In the genomic region with DNA sequence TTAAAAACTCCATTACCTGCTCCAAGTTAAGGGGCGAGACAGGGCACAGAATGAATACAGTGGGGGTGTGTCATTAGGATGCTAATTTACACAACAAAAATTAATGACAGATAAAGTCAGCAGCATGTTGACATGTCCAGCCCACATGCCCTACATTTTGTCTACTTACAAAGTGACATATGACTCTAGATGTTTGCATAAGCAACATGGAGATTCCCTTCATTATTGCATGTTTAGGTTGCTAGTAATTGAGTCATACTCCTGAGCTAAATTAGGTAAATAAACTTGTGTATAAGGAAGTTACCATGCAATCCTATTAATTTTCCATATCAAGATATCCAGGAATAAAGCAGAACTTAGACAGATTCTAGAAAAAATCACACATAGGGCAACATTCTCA, we compare ENCODE assay signal across 17 cellular contexts.
A peak's percentile ranks its signal among the peaks of the same experiment; 100 is the strongest.
DNase-seq lines count a peak whose midpoint lies in the region; ATAC-seq, FAIRE-seq and TF ChIP-seq lines count a peak whose summit lies in the region.
"Had no signal": no experiment of that assay in that cellular context is flagged by ENCODE, and none has a peak within 500 bp of the region (broad histone marks: within the 10 kb centered on the region; RNA-seq: fewer than 3 reads in every experiment).

No MANE protein-coding gene starts in this region.

- H3K4me3 Mint-ChIP-seq in astrocyte (ENCODE audit: unreplicated experiment): no peak overlapping the region
- H3K4me3 Mint-ChIP-seq in mesothelial cell of epicardium: no peak overlapping the region
- peak overlapping the region; percentile 22 for H3K4me3 Mint-ChIP-seq in type B pancreatic cell
- H3K4me3 Mint-ChIP-seq: H9; nephron progenitor cell; T-helper 2 cell treated with Interferon-gamma antibody and Interleukin-4, amounts not matched to agents 5 μg/mL and 100 μg/mL, for 36 hours had no signal

- CTCF ChIA-PET in HepG2 (lab: Yijun Ruan, JAX; ENCODE audit: low intra/inter-chr PET ratio, low total read pairs): no interaction called here

- H3K9me3 ChIP-seq in HepG2 (ENCODE audit: low read length): no peaks in the 10 kb centered on the region
- H3K9me3 ChIP-seq in right lobe of liver: no peaks in the 10 kb centered on the region
- no peaks in the 10 kb centered on the region for H3K9me3 ChIP-seq in astrocyte (ENCODE audit: insufficient read depth, low read depth, low read length)
- H3K9me3 ChIP-seq in transverse colon: no peaks in the 10 kb centered on the region
- H3K9me3 ChIP-seq: Caco-2 had no signal

- FAIRE-seq in HepG2 (lab: Jason Lieb, UNC) (no peak), astrocyte (lab: Jason Lieb, UNC) (no peak)

- H3K36me3 Mint-ChIP-seq in astrocyte (ENCODE audit: low read depth, unreplicated experiment): no peaks in the 10 kb centered on the region
- no peaks in the 10 kb centered on the region for H3K36me3 Mint-ChIP-seq in mesothelial cell of epicardium
- H3K36me3 Mint-ChIP-seq in type B pancreatic cell: no peaks in the 10 kb centered on the region

- no peak overlapping the region for H3K4me3 ChIP-seq in HepG2 (replicated peaks in 1 of 3; ENCODE audit: insufficient read depth in 1 of 3, low read depth in 2 of 3, low read length in 3 of 3)
- no peak overlapping the region for H3K4me3 ChIP-seq in right lobe of liver
- no peak overlapping the region for H3K4me3 ChIP-seq in astrocyte (ENCODE audit: insufficient read depth, low read depth, low read length)
- no peak overlapping the region for H3K4me3 ChIP-seq in transverse colon

- TF ChIP-seq POLR2A in HepG2 (IDR thresholded peaks at IDR 0.05; ENCODE audit: insufficient read depth in 1 of 2, low read depth in 2 of 2, low read length in 2 of 2) (no peak), right lobe of liver (IDR thresholded peaks at IDR 0.05) (no peak), transverse colon (IDR thresholded peaks at IDR 0.05) (no peak)

- BruUV-seq in HepG2 (replicated peaks; lab: Mats Ljungman, UMichigan): no TSS peak

- H3K27me3 Mint-ChIP-seq in astrocyte (ENCODE audit: low read depth, unreplicated experiment) (no peaks in the 10 kb centered on the region), mesothelial cell of epicardium (ENCODE audit: low read depth) (no peaks in the 10 kb centered on the region), type B pancreatic cell (no peaks in the 10 kb centered on the region)

- no peak for ATAC-seq in HepG2
- no peak for ATAC-seq in right lobe of liver
- ATAC-seq in GM21515 (IDR thresholded peaks at IDR 0.05; ENCODE audit: unreplicated experiment): no peak
- ATAC-seq: stimulated activated naive CD8-positive, alpha-beta T cell treated with anti-CD3 and anti-CD28 coated beads, Interleukin-15, Interleukin-2, amounts not matched to agents 100 U/mL and 50 U/mL, for 24 hours had no signal

- TF ChIP-seq EP300 in HepG2 (IDR thresholded peaks at IDR 0.05; ENCODE audit: low read depth in 2 of 2, low read length in 2 of 2): no peak
- no peak for TF ChIP-seq EP300 in HepG2 (CRISPR knock-in tag; IDR thresholded peaks at IDR 0.05; ENCODE audit: borderline replicate concordance)
- TF ChIP-seq EP300 in transverse colon (IDR thresholded peaks at IDR 0.05; ENCODE audit: low read depth): no peak

- H3K4me2 ChIP-seq in HepG2 (ENCODE audit: low read depth, low read length) (no peak overlapping the region), astrocyte (ENCODE audit: low read length) (no peak overlapping the region)

- H3K27ac Mint-ChIP-seq in astrocyte (ENCODE audit: unreplicated experiment): peak overlapping the region; percentile 67
- H3K27ac Mint-ChIP-seq in mesothelial cell of epicardium: peak overlapping the region; percentile 83
- peak overlapping the region; percentile 64 for H3K27ac Mint-ChIP-seq in type B pancreatic cell
- H3K27ac Mint-ChIP-seq: nephron progenitor cell; T-helper 2 cell treated with Interferon-gamma antibody and Interleukin-4, amounts not matched to agents 5 μg/mL and 100 μg/mL, for 36 hours had no signal

- H3K36me3 ChIP-seq in HepG2 (replicated peaks in 1 of 2; ENCODE audit: control insufficient read depth in 1 of 2, insufficient read depth in 2 of 2, low read length in 2 of 2) (no peaks in the 10 kb centered on the region), right lobe of liver (no peaks in the 10 kb centered on the region), astrocyte (ENCODE audit: insufficient read depth, low read length) (no peaks in the 10 kb centered on the region), transverse colon (no peaks in the 10 kb centered on the region)

- H3K27me3 ChIP-seq in HepG2 (ENCODE audit: control insufficient read depth in 1 of 2, insufficient read depth in 2 of 2, low read length in 2 of 2) (no peaks in the 10 kb centered on the region), right lobe of liver (no peaks in the 10 kb centered on the region), astrocyte (ENCODE audit: insufficient read depth, low read length) (no peaks in the 10 kb centered on the region), transverse colon (no peaks in the 10 kb centered on the region)

- H3K79me2 ChIP-seq in HepG2 (ENCODE audit: insufficient read depth, low read length) (no peaks in the 10 kb centered on the region), astrocyte (ENCODE audit: insufficient read depth, low read length) (no peaks in the 10 kb centered on the region)

- H3K4me1 ChIP-seq in HepG2 (ENCODE audit: insufficient read depth, low read length) (peaks cover 28% of the 10 kb centered on the region), right lobe of liver (peaks cover 0 to 36% (median 13%) of the 10 kb centered on the region in 4 donors), astrocyte (ENCODE audit: insufficient read depth, low read length) (peaks cover 7% of the 10 kb centered on the region), transverse colon (peaks cover 6 to 42% (median 16%) of the 10 kb centered on the region in 4 donors)

- H3K27ac ChIP-seq in HepG2 (ENCODE audit: extremely low read length, insufficient read depth, low read length): peak overlapping the region; percentile 54
- peak overlapping the region in 1 of 3 donors; percentile 52 for H3K27ac ChIP-seq in right lobe of liver
- no peak overlapping the region for H3K27ac ChIP-seq in astrocyte (ENCODE audit: low read depth, low read length)
- no peak overlapping the region for H3K27ac ChIP-seq in transverse colon

- H3K4me1 Mint-ChIP-seq in astrocyte (ENCODE audit: low read depth, unreplicated experiment) (peaks cover 23% of the 10 kb centered on the region), mesothelial cell of epicardium (peaks cover 45% of the 10 kb centered on the region), type B pancreatic cell (ENCODE audit: unreplicated experiment) (peaks cover 45% of the 10 kb centered on the region)

- no peak for TF ChIP-seq CTCF in HepG2 (CRISPR knock-in tag; IDR thresholded peaks at IDR 0.05)
- TF ChIP-seq CTCF in right lobe of liver (IDR thresholded peaks at IDR 0.05): no peak
- TF ChIP-seq CTCF in astrocyte (IDR thresholded peaks at IDR 0.05; ENCODE audit: insufficient read depth, low read depth, low read length): no peak
- no peak for TF ChIP-seq CTCF in mesothelial cell of epicardium (IDR thresholded peaks at IDR 0.05; ENCODE audit: unreplicated experiment)
- TF ChIP-seq CTCF in type B pancreatic cell (conservative IDR thresholded peaks at IDR 0.05): no peak
- no peak for TF ChIP-seq CTCF in transverse colon (IDR thresholded peaks at IDR 0.05)

- TF ChIP-seq RAD21 in HepG2 (CRISPR knock-in tag; IDR thresholded peaks at IDR 0.05): no peak

- H4K20me1 ChIP-seq in HepG2 (ENCODE audit: insufficient read depth, low read length) (no peaks in the 10 kb centered on the region), astrocyte (ENCODE audit: insufficient read depth, low read length) (no peaks in the 10 kb centered on the region)

- peak; percentile 1 for DNase-seq in HepG2 (ENCODE audit: low spot score)
- DNase-seq in right lobe of liver: no peak
- DNase-seq in astrocyte (ENCODE audit: low read depth): no peak
- no peak for DNase-seq in mesothelial cell of epicardium (ENCODE audit: low spot score in 2 of 2, unreplicated experiment in 2 of 2)
- DNase-seq in type B pancreatic cell (ENCODE audit: extremely low spot score, unreplicated experiment): no peak
- DNase-seq in SW 1271 (lab: John Stamatoyannopoulos, UW): no peak
- no peak for DNase-seq in transverse colon
- DNase-seq: activated CD4-positive, alpha-beta T cell treated with anti-CD3 and anti-CD28 coated beads for 48 hours; H9; KG1; NCI-H187; NCI-H526; nephron progenitor cell; stimulated activated naive CD8-positive, alpha-beta T cell treated with anti-CD3 and anti-CD28 coated beads, Interleukin-15, Interleukin-2, amounts not matched to agents 100 U/mL and 50 U/mL, for 24 hours had no signal

- no peaks in the 10 kb centered on the region for H3K9me3 Mint-ChIP-seq in astrocyte (ENCODE audit: unreplicated experiment)
- no peaks in the 10 kb centered on the region for H3K9me3 Mint-ChIP-seq in mesothelial cell of epicardium
- no peaks in the 10 kb centered on the region for H3K9me3 Mint-ChIP-seq in type B pancreatic cell
- H3K9me3 Mint-ChIP-seq: H9; nephron progenitor cell; T-helper 2 cell treated with Interferon-gamma antibody and Interleukin-4, amounts not matched to agents 5 μg/mL and 100 μg/mL, for 36 hours had no signal

- intact Hi-C loops in HepG2 (cut with micrococcal nuclease; ENCODE audit: unreplicated experiment): no loop called here
- intact Hi-C loops in right lobe of liver (cut with DNase I): loop anchor here in 1 of 2 donors (10.0 kb wide), 1 partner anchor 277 kb away; no protein-coding TSS in a partner anchor
- intact Hi-C loops in transverse colon (cut with DNase I; ENCODE audit: low total_unique reads): no loop called here

- H2AFZ ChIP-seq in HepG2 (ENCODE audit: low read length) (no peak overlapping the region), astrocyte (ENCODE audit: low read depth, low read length) (no peak overlapping the region)

- 91% methylated on average over 1 of the region's 1 CpG for WGBS in HepG2 (ENCODE audit: low lambda C conversion rate)
- 87% methylated on average over 1 of the region's 1 CpG for WGBS in right lobe of liver (ENCODE audit: insufficient coverage, low coverage, low lambda C conversion rate, missing lambda C conversion rate)
- WGBS in transverse colon (ENCODE audit: low coverage in 1 of 2), 2 donors: 90 to 93% methylated on average over 1 of the region's 1 CpG

- in situ Hi-C loops in HepG2 (cut with HindIII; ENCODE audit: extremely low pct_ligation_motif_present, low pct_unique_long_range_greater_than_20kb): loop anchor here (25.0 kb wide), 2 partner anchors 149 to 274 kb away; no protein-coding TSS in a partner anchor
- in situ Hi-C loops in transverse colon (cut with MboI; ENCODE audit: low pct_ligation_motif_present in 1 of 4, low pct_unique_long_range_greater_than_20kb in 1 of 4, low sequenced_read_pairs in 3 of 4): loop anchor here in 3 of 4 donors (10.0 to 25.0 kb wide), 4 partner anchors 147 to 474 kb away; no protein-coding TSS in a partner anchor

- H3K9ac ChIP-seq in HepG2 (ENCODE audit: insufficient read depth, low read depth, low read length) (no peak overlapping the region), astrocyte (ENCODE audit: low read length) (no peak overlapping the region)

- POLR2A ChIA-PET in HepG2 (lab: Yijun Ruan, JAX): no interaction called here

TF ChIP-seq in HepG2, 621 proteins besides CTCF, POLR2A, EP300 and RAD21 (continues in another document):
- no peak for TF ChIP-seq SMC3 (IDR thresholded peaks at IDR 0.05; ENCODE audit: low read length)
- no peak for TF ChIP-seq TEAD2 (CRISPR knock-in tag; IDR thresholded peaks at IDR 0.05)
- no peak for TF ChIP-seq ZNF263 (CRISPR knock-in tag; IDR thresholded peaks at IDR 0.05)
- no peak for TF ChIP-seq NR2F1 (CRISPR knock-in tag; IDR thresholded peaks at IDR 0.05)
